Comparison of ENCODE assay signal across 12 cellular contexts in genomic region chr5:69517763-69518212, GRCh38. TPM values are rescaled to one million over a fixed set of nuclear protein-coding genes. Genes with fewer than 3 reads are reported as not detected.
DNase-seq lines count a peak whose midpoint lies in the region; ATAC-seq lines count a peak whose summit lies in the region.
"Had no signal": no experiment of that assay in that cellular context is flagged by ENCODE, and none has a peak within 500 bp of the region (broad histone marks: within the 10 kb centered on the region; RNA-seq: fewer than 3 reads in every experiment).

No MANE protein-coding gene starts in this region.

- DNase-seq in H4 (ENCODE audit: low spot score) (peak; percentile 62), NCI-H510A treated with DMSO at 0.1 percent for 48 hours (lab: John Stamatoyannopoulos, UW) (peak; percentile 90), mucosa of gallbladder (ENCODE audit: low spot score) (peak; percentile 48), dedifferentiated amniotic fluid mesenchymal stem cell (ENCODE audit: extremely low spot score) (no peak), HUDEP-2 (lab: John Stamatoyannopoulos, UW; ENCODE audit: unreplicated experiment in 76 of 76) (no peak)
- no peak for DNase-seq in natural killer cell treated with Interleukin-12 subunit alpha and Interleukin-12 subunit beta and Interleukin-15 and Interleukin-18, amount 100 ng/mL, for 72 hours (ENCODE audit: low spot score)
- DNase-seq in activated T-helper 1 cell treated with anti-CD3 and anti-CD28 coated beads, Interleukin-12 subunit alpha, Interleukin-12 subunit beta, Interleukin-2, Interleukin-4 antibody, amounts not matched to agents 30 ng/mL and 10 ng/mL and 1 ng/mL, durations not matched to agents 14 hours and 24 hours and 36 hours (ENCODE audit: low spot score): no peak
- DNase-seq: activated T-cell treated with anti-CD3 and anti-CD28 coated beads, Interleukin-2, amount 50 U/mL, for 72 hours; EL; Kasumi-1; tibial artery had no signal

- no peaks in the 10 kb centered on the region for H3K36me3 ChIP-seq in ectodermal cell (ENCODE audit: control insufficient read depth, insufficient read depth, low read length)
- H3K36me3 ChIP-seq: tibial artery had no signal

- intact Hi-C loops in activated T-helper 1 cell treated with anti-CD3 and anti-CD28 coated beads, Interleukin-12 subunit alpha, Interleukin-12 subunit beta, Interleukin-2, Interleukin-4 antibody, amounts not matched to agents 30 ng/mL and 10 ng/mL and 1 ng/mL, durations not matched to agents 14 hours and 24 hours and 36 hours (cut with micrococcal nuclease): no loop called here

- peak overlapping the region; percentile 36 for H3K27ac ChIP-seq in ectodermal cell (ENCODE audit: insufficient read depth, low read depth, low read length, poor library complexity, severe bottlenecking)
- H3K27ac ChIP-seq: tibial artery had no signal

- H3K4me1 Mint-ChIP-seq in natural killer cell treated with Interleukin-12 subunit alpha and Interleukin-12 subunit beta and Interleukin-15 and Interleukin-18, amount 100 ng/mL, for 72 hours (ENCODE audit: low read depth in 2 of 2): no peaks in the 10 kb centered on the region
- no peaks in the 10 kb centered on the region for H3K4me1 Mint-ChIP-seq in activated T-helper 1 cell treated with anti-CD3 and anti-CD28 coated beads, Interleukin-12 subunit alpha, Interleukin-12 subunit beta, Interleukin-2, Interleukin-4 antibody, amounts not matched to agents 30 ng/mL and 10 ng/mL and 1 ng/mL, durations not matched to agents 14 hours and 24 hours and 36 hours (ENCODE audit: low read depth)

- H3K27ac Mint-ChIP-seq in natural killer cell treated with Interleukin-12 subunit alpha and Interleukin-12 subunit beta and Interleukin-15 and Interleukin-18, amount 100 ng/mL, for 72 hours: no peak overlapping the region
- no peak overlapping the region for H3K27ac Mint-ChIP-seq in activated T-helper 1 cell treated with anti-CD3 and anti-CD28 coated beads, Interleukin-12 subunit alpha, Interleukin-12 subunit beta, Interleukin-2, Interleukin-4 antibody, amounts not matched to agents 30 ng/mL and 10 ng/mL and 1 ng/mL, durations not matched to agents 14 hours and 24 hours and 36 hours
- H3K27ac Mint-ChIP-seq: activated T-cell treated with anti-CD3 and anti-CD28 coated beads, Interleukin-2, amount 50 U/mL, for 72 hours had no signal

- H3K4me3 Mint-ChIP-seq in natural killer cell treated with Interleukin-12 subunit alpha and Interleukin-12 subunit beta and Interleukin-15 and Interleukin-18, amount 100 ng/mL, for 72 hours: no peak overlapping the region
- H3K4me3 Mint-ChIP-seq in activated T-helper 1 cell treated with anti-CD3 and anti-CD28 coated beads, Interleukin-12 subunit alpha, Interleukin-12 subunit beta, Interleukin-2, Interleukin-4 antibody, amounts not matched to agents 30 ng/mL and 10 ng/mL and 1 ng/mL, durations not matched to agents 14 hours and 24 hours and 36 hours: no peak overlapping the region
- H3K4me3 Mint-ChIP-seq: activated T-cell treated with anti-CD3 and anti-CD28 coated beads, Interleukin-2, amount 50 U/mL, for 72 hours had no signal

- WGBS in ectodermal cell, 2 experiments: 88 to 92% methylated on average over 4 of the region's 4 CpGs

- no peaks in the 10 kb centered on the region for H3K9me3 ChIP-seq in ectodermal cell (ENCODE audit: control insufficient read depth, low read length)
- H3K9me3 ChIP-seq: tibial artery had no signal

- no peaks in the 10 kb centered on the region for H3K9me3 Mint-ChIP-seq in natural killer cell treated with Interleukin-12 subunit alpha and Interleukin-12 subunit beta and Interleukin-15 and Interleukin-18, amount 100 ng/mL, for 72 hours
- no peaks in the 10 kb centered on the region for H3K9me3 Mint-ChIP-seq in activated T-helper 1 cell treated with anti-CD3 and anti-CD28 coated beads, Interleukin-12 subunit alpha, Interleukin-12 subunit beta, Interleukin-2, Interleukin-4 antibody, amounts not matched to agents 30 ng/mL and 10 ng/mL and 1 ng/mL, durations not matched to agents 14 hours and 24 hours and 36 hours
- H3K9me3 Mint-ChIP-seq: activated T-cell treated with anti-CD3 and anti-CD28 coated beads, Interleukin-2, amount 50 U/mL, for 72 hours had no signal

- no peaks in the 10 kb centered on the region for H3K27me3 ChIP-seq in ectodermal cell (ENCODE audit: control insufficient read depth, insufficient read depth, low read length, poor library complexity, severe bottlenecking)
- H3K27me3 ChIP-seq: tibial artery had no signal

- H3K36me3 Mint-ChIP-seq in natural killer cell treated with Interleukin-12 subunit alpha and Interleukin-12 subunit beta and Interleukin-15 and Interleukin-18, amount 100 ng/mL, for 72 hours: no peaks in the 10 kb centered on the region
- no peaks in the 10 kb centered on the region for H3K36me3 Mint-ChIP-seq in activated T-helper 1 cell treated with anti-CD3 and anti-CD28 coated beads, Interleukin-12 subunit alpha, Interleukin-12 subunit beta, Interleukin-2, Interleukin-4 antibody, amounts not matched to agents 30 ng/mL and 10 ng/mL and 1 ng/mL, durations not matched to agents 14 hours and 24 hours and 36 hours (ENCODE audit: low read depth)

- H3K4me3 ChIP-seq in ectodermal cell (ENCODE audit: insufficient read depth, low read depth, low read length): no peak overlapping the region
- H3K4me3 ChIP-seq: tibial artery had no signal

- ATAC-seq in natural killer cell treated with Interleukin-12 subunit alpha and Interleukin-12 subunit beta and Interleukin-15 and Interleukin-18, amount 100 ng/mL, for 72 hours: no peak
- ATAC-seq: activated T-cell treated with anti-CD3 and anti-CD28 coated beads, Interleukin-2, amount 50 U/mL, for 72 hours had no signal

- no peaks in the 10 kb centered on the region for H3K4me1 ChIP-seq in ectodermal cell (ENCODE audit: control insufficient read depth, insufficient read depth, low read length)

- no peaks in the 10 kb centered on the region for H3K27me3 Mint-ChIP-seq in natural killer cell treated with Interleukin-12 subunit alpha and Interleukin-12 subunit beta and Interleukin-15 and Interleukin-18, amount 100 ng/mL, for 72 hours
- H3K27me3 Mint-ChIP-seq in activated T-helper 1 cell treated with anti-CD3 and anti-CD28 coated beads, Interleukin-12 subunit alpha, Interleukin-12 subunit beta, Interleukin-2, Interleukin-4 antibody, amounts not matched to agents 30 ng/mL and 10 ng/mL and 1 ng/mL, durations not matched to agents 14 hours and 24 hours and 36 hours (ENCODE audit: insufficient read depth): no peaks in the 10 kb centered on the region

RNA-seq across cellular contexts. Expression of gene OCLN, which starts 25.2 kb away (rescaled TPM):
- 2.9 and 5.2 TPM in 2 replicates for total RNA-seq in H4 (2014; rRNA removed; shearing (Covaris generic))
- 28.6 TPM for polyA plus RNA-seq in ectodermal cell (2013, experiment 1 of 4)
- polyA plus RNA-seq in ectodermal cell (2013, experiment 2 of 4): 30.0 TPM
- 22.0 TPM for polyA plus RNA-seq in ectodermal cell (2013, experiment 3 of 4)
- 26.5 TPM for polyA plus RNA-seq in ectodermal cell (2013, experiment 4 of 4)
- total RNA-seq in mucosa of gallbladder: 152 TPM
- total RNA-seq in natural killer cell treated with Interleukin-12 subunit alpha and Interleukin-12 subunit beta and Interleukin-15 and Interleukin-18, amount 100 ng/mL, for 72 hours: under 1 TPM; 0.48 to 0.67 TPM
- 0.10 and 0.12 TPM in 2 replicates for total RNA-seq in activated T-helper 1 cell treated with anti-CD3 and anti-CD28 coated beads, Interleukin-12 subunit alpha, Interleukin-12 subunit beta, Interleukin-2, Interleukin-4 antibody, amounts not matched to agents 30 ng/mL and 10 ng/mL and 1 ng/mL, durations not matched to agents 14 hours and 24 hours and 36 hours

RNA-seq across cellular contexts. Expression of gene GTF2H2C, which starts 42.2 kb away (rescaled TPM):
- 26.5 and 37.3 TPM in 2 replicates for total RNA-seq in H4 (2014; rRNA removed; shearing (Covaris generic))
- 55.9 TPM for polyA plus RNA-seq in ectodermal cell (2013, experiment 1 of 4)
- 62.2 TPM for polyA plus RNA-seq in ectodermal cell (2013, experiment 2 of 4)
- polyA plus RNA-seq in ectodermal cell (2013, experiment 3 of 4): 47.6 TPM
- polyA plus RNA-seq in ectodermal cell (2013, experiment 4 of 4): 52.3 TPM
- total RNA-seq in mucosa of gallbladder: 21.6 TPM
- total RNA-seq in natural killer cell treated with Interleukin-12 subunit alpha and Interleukin-12 subunit beta and Interleukin-15 and Interleukin-18, amount 100 ng/mL, for 72 hours: 10 to 100 TPM; 37.2 to 54.2 TPM
- 56.9 and 60.0 TPM in 2 replicates for total RNA-seq in activated T-helper 1 cell treated with anti-CD3 and anti-CD28 coated beads, Interleukin-12 subunit alpha, Interleukin-12 subunit beta, Interleukin-2, Interleukin-4 antibody, amounts not matched to agents 30 ng/mL and 10 ng/mL and 1 ng/mL, durations not matched to agents 14 hours and 24 hours and 36 hours

Comparison
In these comparisons a context has a peak if more than half of its experiments do, and no peak if none do; other contexts are left out.
1. DNase-seq: peak in H4 (single experiment), NCI-H510A treated with DMSO at 0.1 percent for 48 hours (single experiment) and mucosa of gallbladder (single experiment); none in dedifferentiated amniotic fluid mesenchymal stem cell (single experiment), natural killer cell treated with Interleukin-12 subunit alpha and Interleukin-12 subunit beta and Interleukin-15 and Interleukin-18, amount 100 ng/mL, for 72 hours (single experiment), HUDEP-2 (0 of 76) and activated T-helper 1 cell treated with anti-CD3 and anti-CD28 coated beads, Interleukin-12 subunit alpha, Interleukin-12 subunit beta, Interleukin-2, Interleukin-4 antibody, amounts not matched to agents 30 ng/mL and 10 ng/mL and 1 ng/mL, durations not matched to agents 14 hours and 24 hours and 36 hours (single experiment).
2. RNA of gene OCLN, which starts 25.2 kb away (total RNA-seq): 152 TPM in mucosa of gallbladder (single experiment); 2.9 to 5.2 TPM in H4, 0.48 to 0.67 TPM in natural killer cell treated with Interleukin-12 subunit alpha and Interleukin-12 subunit beta and Interleukin-15 and Interleukin-18, amount 100 ng/mL, for 72 hours and 0.10 to 0.12 TPM in activated T-helper 1 cell treated with anti-CD3 and anti-CD28 coated beads, Interleukin-12 subunit alpha, Interleukin-12 subunit beta, Interleukin-2, Interleukin-4 antibody, amounts not matched to agents 30 ng/mL and 10 ng/mL and 1 ng/mL, durations not matched to agents 14 hours and 24 hours and 36 hours; every median in the first group is over 10 times any median in the second.